ENCODE assay signal across 23 cellular contexts in the genomic region with DNA sequence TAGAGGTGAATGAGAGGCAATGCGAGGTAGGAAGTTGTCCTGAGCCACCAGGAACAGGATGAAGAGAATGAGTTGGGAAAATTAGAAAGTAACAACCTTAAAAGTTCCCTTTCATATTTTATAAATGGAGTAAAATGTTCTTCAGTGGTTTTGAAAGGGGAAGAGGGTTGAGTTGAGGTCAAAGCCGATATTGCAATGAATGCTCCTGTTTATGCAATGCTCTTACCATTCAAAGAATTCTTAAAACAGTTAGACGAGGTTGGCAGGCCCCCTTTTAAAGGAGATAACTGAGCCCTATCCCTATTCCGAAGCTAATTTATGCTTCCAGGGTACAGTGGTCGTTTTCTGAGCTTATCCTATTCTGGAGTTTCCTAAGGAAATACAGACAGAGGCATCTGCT.
"Had no signal": no experiment of that assay in that cellular context is flagged by ENCODE, and none has a peak within 500 bp of the region (broad histone marks: within the 10 kb centered on the region; RNA-seq: fewer than 3 reads in every experiment).

No MANE protein-coding gene starts in this region.

- H3K27me3 ChIP-seq: cardiac muscle cell, esophagus muscularis mucosa, foreskin keratinocyte, hepatocyte, neutrophil, spleen, testis had no signal

- H3K36me3 Mint-ChIP-seq: activated CD8-positive, alpha-beta memory T cell treated with anti-CD3 and anti-CD28 coated beads, Interleukin-2, amount 10 ng/mL, durations not matched to agents 7 days and 5 days; activated naive CD8-positive, alpha-beta T cell; stimulated activated memory B cell treated with anti-CD40 and anti-IgM and Interleukin-4, amounts not matched to agents 10 μg/mL and 1 μg/mL and 100 μg/mL, for 72 hours; type B pancreatic cell had no signal

- H3K27ac Mint-ChIP-seq: activated CD4-positive, alpha-beta memory T cell treated with anti-CD3 and anti-CD28 coated beads, Interleukin-2, amount 10 ng/mL, durations not matched to agents 7 days and 5 days; activated CD8-positive, alpha-beta memory T cell treated with anti-CD3 and anti-CD28 coated beads, Interleukin-2, amount 10 ng/mL, durations not matched to agents 7 days and 5 days; activated naive CD8-positive, alpha-beta T cell; dendritic cell treated with granulocyte-macrophage colony-stimulating factor and Interleukin-4, amounts not matched to agents 40 ng/mL and 50 ng/mL, for 4 days; natural killer cell treated with Interleukin-12 subunit alpha and Interleukin-12 subunit beta and Interleukin-15 and Interleukin-18, amount 100 ng/mL, for 72 hours; stimulated activated memory B cell treated with anti-CD40 and anti-IgM and Interleukin-4, amounts not matched to agents 10 μg/mL and 1 μg/mL and 100 μg/mL, for 72 hours; type B pancreatic cell had no signal

- ATAC-seq: activated CD8-positive, alpha-beta memory T cell treated with anti-CD3 and anti-CD28 coated beads, Interleukin-2, amount 10 ng/mL, durations not matched to agents 7 days and 5 days; lower lobe of right lung; natural killer cell treated with Interleukin-12 subunit alpha and Interleukin-12 subunit beta and Interleukin-15 and Interleukin-18, amount 100 ng/mL, for 72 hours; stimulated activated memory B cell treated with anti-CD40 and anti-IgM and Interleukin-4, amounts not matched to agents 10 μg/mL and 1 μg/mL and 100 μg/mL, for 72 hours had no signal

- H3K27ac ChIP-seq: cardiac muscle cell, esophagus muscularis mucosa, foreskin keratinocyte, hepatocyte, lower lobe of right lung, neutrophil, parathyroid adenoma, spleen, testis had no signal

- H3K9me3 Mint-ChIP-seq: dendritic cell treated with granulocyte-macrophage colony-stimulating factor and Interleukin-4, amounts not matched to agents 40 ng/mL and 50 ng/mL, for 4 days; stimulated activated memory B cell treated with anti-CD40 and anti-IgM and Interleukin-4, amounts not matched to agents 10 μg/mL and 1 μg/mL and 100 μg/mL, for 72 hours; type B pancreatic cell had no signal

- FAIRE-seq: endothelial cell of umbilical vein had no signal

- H3K27me3 Mint-ChIP-seq: activated CD4-positive, alpha-beta memory T cell treated with anti-CD3 and anti-CD28 coated beads, Interleukin-2, amount 10 ng/mL, durations not matched to agents 7 days and 5 days; activated CD8-positive, alpha-beta memory T cell treated with anti-CD3 and anti-CD28 coated beads, Interleukin-2, amount 10 ng/mL, durations not matched to agents 7 days and 5 days; activated naive CD8-positive, alpha-beta T cell; natural killer cell treated with Interleukin-12 subunit alpha and Interleukin-12 subunit beta and Interleukin-15 and Interleukin-18, amount 100 ng/mL, for 72 hours; stimulated activated memory B cell treated with anti-CD40 and anti-IgM and Interleukin-4, amounts not matched to agents 10 μg/mL and 1 μg/mL and 100 μg/mL, for 72 hours; type B pancreatic cell had no signal

- DNase-seq: activated CD4-positive, alpha-beta memory T cell treated with anti-CD3 and anti-CD28 coated beads, Interleukin-2, amount 10 ng/mL, durations not matched to agents 7 days and 5 days; activated CD4-positive, alpha-beta T cell treated with anti-CD3 and anti-CD28 coated beads for 48 hours; activated CD4-positive, CD25-positive, alpha-beta regulatory T cell; activated CD8-positive, alpha-beta memory T cell treated with anti-CD3 and anti-CD28 coated beads, Interleukin-2, amount 10 ng/mL, durations not matched to agents 7 days and 5 days; amniotic stem cell; effector memory CD4-positive, alpha-beta T cell; foreskin keratinocyte; left cardiac atrium; lower lobe of right lung; spleen; stimulated activated CD4-positive, alpha-beta T cell treated with anti-CD3 and anti-CD28 coated beads, Interleukin-4, amount 100 ng/mL, for 4 hours; testis had no signal

- H2AFZ ChIP-seq: hepatocyte, parathyroid adenoma had no signal

- H3K4me1 Mint-ChIP-seq: activated CD4-positive, alpha-beta memory T cell treated with anti-CD3 and anti-CD28 coated beads, Interleukin-2, amount 10 ng/mL, durations not matched to agents 7 days and 5 days; activated CD8-positive, alpha-beta memory T cell treated with anti-CD3 and anti-CD28 coated beads, Interleukin-2, amount 10 ng/mL, durations not matched to agents 7 days and 5 days; stimulated activated memory B cell treated with anti-CD40 and anti-IgM and Interleukin-4, amounts not matched to agents 10 μg/mL and 1 μg/mL and 100 μg/mL, for 72 hours had no signal

- H3K4me3 Mint-ChIP-seq: activated CD4-positive, alpha-beta memory T cell treated with anti-CD3 and anti-CD28 coated beads, Interleukin-2, amount 10 ng/mL, durations not matched to agents 7 days and 5 days; activated CD8-positive, alpha-beta memory T cell treated with anti-CD3 and anti-CD28 coated beads, Interleukin-2, amount 10 ng/mL, durations not matched to agents 7 days and 5 days; activated naive CD8-positive, alpha-beta T cell; dendritic cell treated with granulocyte-macrophage colony-stimulating factor and Interleukin-4, amounts not matched to agents 40 ng/mL and 50 ng/mL, for 4 days; natural killer cell treated with Interleukin-12 subunit alpha and Interleukin-12 subunit beta and Interleukin-15 and Interleukin-18, amount 100 ng/mL, for 72 hours; stimulated activated memory B cell treated with anti-CD40 and anti-IgM and Interleukin-4, amounts not matched to agents 10 μg/mL and 1 μg/mL and 100 μg/mL, for 72 hours; type B pancreatic cell had no signal

- H3K4me1 ChIP-seq: esophagus muscularis mucosa, foreskin keratinocyte, lower lobe of right lung, parathyroid adenoma, spleen, testis had no signal

- H3K4me3 ChIP-seq: cardiac muscle cell, esophagus muscularis mucosa, hepatocyte, lower lobe of right lung, spleen, testis had no signal

- H3K36me3 ChIP-seq: cardiac muscle cell, esophagus muscularis mucosa, lower lobe of right lung, neutrophil, spleen had no signal

- H3K79me2 ChIP-seq: hepatocyte, parathyroid adenoma had no signal
